ENCODE assay signal across 9 cellular contexts in the genomic region with DNA sequence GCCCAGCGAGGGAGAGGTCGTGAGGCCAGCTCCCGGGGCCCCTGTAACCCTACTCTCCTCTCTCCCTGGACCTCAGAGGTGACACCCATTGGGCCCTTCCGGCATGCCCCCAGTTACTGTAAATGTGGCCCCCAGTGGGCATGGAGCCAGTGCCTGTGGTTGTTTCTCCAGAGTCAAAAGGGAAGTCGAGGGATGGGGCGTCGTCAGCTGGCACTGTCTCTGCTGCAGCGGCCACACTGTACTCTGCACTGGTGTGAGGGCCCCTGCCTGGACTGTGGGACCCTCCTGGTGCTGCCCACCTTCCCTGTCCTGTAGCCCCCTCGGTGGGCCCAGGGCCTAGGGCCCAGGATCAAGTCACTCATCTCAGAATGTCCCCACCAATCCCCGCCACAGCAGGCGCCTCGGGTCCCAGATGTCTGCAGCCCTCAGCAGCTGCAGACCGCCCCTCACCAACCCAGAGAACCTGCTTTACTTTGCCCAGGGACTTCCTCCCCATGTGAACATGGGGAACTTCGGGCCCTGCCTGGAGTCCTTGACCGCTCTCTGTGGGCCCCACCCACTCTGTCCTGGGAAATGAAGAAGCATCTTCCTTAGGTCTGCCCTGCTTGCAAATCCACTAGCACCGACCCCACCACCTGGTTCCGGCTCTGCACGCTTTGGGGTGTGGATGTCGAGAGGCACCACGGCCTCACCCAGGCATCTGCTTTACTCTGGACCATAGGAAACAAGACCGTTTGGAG. TPM values are rescaled to one million over a fixed set of nuclear protein-coding genes. Genes with fewer than 3 reads are reported as not detected.
A peak's percentile ranks its signal among the peaks of the same experiment; 100 is the strongest.
DNase-seq lines count a peak whose midpoint lies in the region; ATAC-seq lines count a peak whose summit lies in the region.
"Had no signal": no experiment of that assay in that cellular context is flagged by ENCODE, and none has a peak within 500 bp of the region (broad histone marks: within the 10 kb centered on the region; RNA-seq: fewer than 3 reads in every experiment).

No MANE protein-coding gene starts in this region.

- H3K27me3 ChIP-seq in skeletal muscle tissue (ENCODE audit: control insufficient read depth in 3 of 3, insufficient read depth in 3 of 3, low read length in 3 of 3): peaks cover 0 to 2% (median 0%) of the 10 kb centered on the region in 3 donors

- H3K27me3 Mint-ChIP-seq in T-cell: no peaks in the 10 kb centered on the region

- no peaks in the 10 kb centered on the region for H3K9me3 ChIP-seq in skeletal muscle tissue (ENCODE audit: control insufficient read depth in 3 of 3, low read length in 3 of 3)

- H3K27ac ChIP-seq in skeletal muscle tissue (ENCODE audit: low read depth, low read length): peak overlapping the region; percentile 76

- H3K4me3 ChIP-seq in skeletal muscle tissue (ENCODE audit: low read length in 3 of 3): no peak overlapping the region

- no peaks in the 10 kb centered on the region for H3K9me3 Mint-ChIP-seq in T-cell

- peak overlapping the region; percentile 84 to 96 for H3K27ac Mint-ChIP-seq in T-cell

- CTCF ChIA-PET in T-cell (lab: Charles Lee): no interaction called here

- DNase-seq in T-cell (no peak), cardiac septum (ENCODE audit: low spot score) (peak; percentile 91), DMS153 (lab: John Stamatoyannopoulos, UW) (no peak), NCI-H446 treated with DMSO at 0.1 percent for 48 hours (lab: John Stamatoyannopoulos, UW) (no peak)
- DNase-seq: NCI-H187 had no signal

- H3K4me3 Mint-ChIP-seq in T-cell: peak overlapping the region in 1 of 3 donors; percentile 52

- H3K36me3 ChIP-seq in skeletal muscle tissue (ENCODE audit: control insufficient read depth in 3 of 3, insufficient read depth in 3 of 3, low read length in 3 of 3): no peaks in the 10 kb centered on the region

- H3K9ac ChIP-seq in skeletal muscle tissue (ENCODE audit: low read depth in 1 of 3, low read length in 3 of 3): peak overlapping the region in 1 of 3 donors; percentile 25

- H3K4me1 Mint-ChIP-seq in T-cell: peaks cover 40 to 46% (median 45%) of the 10 kb centered on the region in 3 donors

- intact Hi-C loops in cardiac septum (cut with DNase I): no loop called here

- POLR2A ChIA-PET in T-cell (lab: Charles Lee): no interaction called here

- ATAC-seq in GM21825 (IDR thresholded peaks at IDR 0.05; ENCODE audit: unreplicated experiment) (peak; percentile 2), T-cell (replicated peaks in 1 of 4) (no peak), HG03045 (IDR thresholded peaks at IDR 0.05; ENCODE audit: unreplicated experiment) (no peak), HG03521 (IDR thresholded peaks at IDR 0.05; ENCODE audit: unreplicated experiment) (no peak)

- peaks cover 24 to 37% (median 31%) of the 10 kb centered on the region in 3 donors for H3K4me1 ChIP-seq in skeletal muscle tissue (ENCODE audit: control insufficient read depth in 3 of 3, insufficient read depth in 3 of 3, low read length in 3 of 3)

- no peaks in the 10 kb centered on the region for H3K36me3 Mint-ChIP-seq in T-cell

RNA-seq across cellular contexts. Expression of gene TNFRSF1B, which starts 23.7 kb away (rescaled TPM):
- total RNA-seq in T-cell (100 to 1,000 TPM in 2 of 5 donors, 10 to 100 TPM in 3; 55.0 to 130 (median 99.6) TPM), cardiac septum (15.5 TPM), skeletal muscle tissue (9.9 TPM)
